Comparison of ENCODE assay signal across 21 cellular contexts in genomic region chrX:4265036-4265435, GRCh38.
"Had no signal": no experiment of that assay in that cellular context is flagged by ENCODE, and none has a peak within 500 bp of the region (broad histone marks: within the 10 kb centered on the region; RNA-seq: fewer than 3 reads in every experiment).

No MANE protein-coding gene starts in this region.

- H3K36me3 ChIP-seq: Peyer's patch, SJCRH30 had no signal

- H3K4me3 Mint-ChIP-seq: IgD-negative memory B cell had no signal

- H3K4me3 ChIP-seq: K562, Peyer's patch, SJCRH30 had no signal

- H3K36me3 Mint-ChIP-seq: IgD-negative memory B cell had no signal

- DNase-seq: Kasumi-1, MM.1S, NCI-H1092 treated with DMSO at 0.1 percent for 48 hours, NCI-H1436, NCI-H1694 treated with DMSO at 0.1 percent for 48 hours, NCI-H1930, NCI-H2081, NCI-H2107, NCI-H2227 treated with DMSO at 0.1 percent for 48 hours, NCI-H510A, NCI-H524 treated with DMSO at 0.1 percent for 48 hours, NCI-H774, Peyer's patch, SHP77 treated with DMSO at 0.1 percent for 48 hours, SJCRH30, T-helper 2 cell had no signal

- ATAC-seq: K562, Right ventricle myocardium inferior, SK-N-SH treated with all-trans-retinoic acid at 6 μM for 48 hours had no signal

- H3K27me3 ChIP-seq: Peyer's patch, SJCRH30 had no signal

- H3K27ac Mint-ChIP-seq: IgD-negative memory B cell had no signal

- H3K27ac ChIP-seq: KMS-11, Peyer's patch, SJCRH30 had no signal

- H3K4me1 ChIP-seq: Peyer's patch, SJCRH30 had no signal

- H3K27me3 Mint-ChIP-seq: IgD-negative memory B cell had no signal

- H3K9me3 ChIP-seq: Peyer's patch, SJCRH30 had no signal

- H3K9ac ChIP-seq: KMS-11 had no signal
